22 cellular contexts compared by ENCODE assay signal in the genomic region with DNA sequence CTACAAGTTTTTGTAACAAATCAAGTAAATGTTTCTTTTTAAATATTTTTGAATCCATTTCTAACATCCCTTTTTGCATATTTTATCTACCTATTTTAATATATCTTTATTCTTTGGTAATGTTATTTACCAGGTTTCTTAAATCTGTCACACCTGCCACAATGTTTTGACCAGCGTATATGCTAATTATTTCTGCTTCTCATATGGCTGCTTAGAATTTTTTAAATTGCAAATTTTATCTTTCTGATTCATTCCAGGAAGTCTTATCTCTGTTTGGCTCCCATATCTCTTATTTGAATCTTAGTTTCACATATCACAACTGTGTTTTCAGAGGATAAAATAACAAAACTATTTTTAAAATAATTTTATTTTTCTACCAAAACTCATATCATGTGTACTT.
A peak's percentile ranks its signal among the peaks of the same experiment; 100 is the strongest.
DNase-seq lines count a peak whose midpoint lies in the region; TF ChIP-seq lines count a peak whose summit lies in the region.
"Had no signal": no experiment of that assay in that cellular context is flagged by ENCODE, and none has a peak within 500 bp of the region (broad histone marks: within the 10 kb centered on the region; RNA-seq: fewer than 3 reads in every experiment).

No MANE protein-coding gene starts in this region.

- WGBS in ovary, 3 donors: 89 to 98% (median 96%) methylated on average over 1 of the region's 1 CpG

- H3K27me3 ChIP-seq in KMS-11 (ENCODE audit: insufficient read depth, low read depth) (peaks cover 43% of the 10 kb centered on the region), OCI-LY1 (ENCODE audit: insufficient read depth, low read length) (no peaks in the 10 kb centered on the region), SU-DHL-6 (ENCODE audit: low read length) (no peaks in the 10 kb centered on the region), left ventricle myocardium inferior (ENCODE audit: low read depth) (no peaks in the 10 kb centered on the region), ovary (no peaks in the 10 kb centered on the region), WERI-Rb-1 (ENCODE audit: insufficient read depth, low read depth, severe bottlenecking) (no peaks in the 10 kb centered on the region)
- H3K27me3 ChIP-seq: BE2C; BLaER1 treated with 17β-estradiol and CSF1 and Interleukin-3, amounts not matched to agents 10 nM and 100 nM had no signal

- H3F3A ChIP-seq in OCI-LY1 (ENCODE audit: insufficient read depth, low read length) (no peaks in the 10 kb centered on the region), SU-DHL-6 (ENCODE audit: insufficient read depth) (no peaks in the 10 kb centered on the region)

- H4K20me1 ChIP-seq in KMS-11 (ENCODE audit: insufficient read depth) (no peaks in the 10 kb centered on the region), OCI-LY1 (ENCODE audit: insufficient read depth, low read length) (no peaks in the 10 kb centered on the region), SU-DHL-6 (ENCODE audit: low read depth, low read length) (no peaks in the 10 kb centered on the region)
- H4K20me1 ChIP-seq: BLaER1 treated with 17β-estradiol and CSF1 and Interleukin-3, amounts not matched to agents 10 nM and 100 nM had no signal

- H3K9ac ChIP-seq in KMS-11 (no peak overlapping the region), OCI-LY1 (ENCODE audit: low read length) (no peak overlapping the region), SU-DHL-6 (ENCODE audit: low read length) (no peak overlapping the region)
- H3K9ac ChIP-seq: BLaER1 treated with 17β-estradiol and CSF1 and Interleukin-3, amounts not matched to agents 10 nM and 100 nM; GM23248 had no signal

- H3K79me2 ChIP-seq in KMS-11 (ENCODE audit: insufficient read depth, low read depth) (no peaks in the 10 kb centered on the region), OCI-LY1 (ENCODE audit: insufficient read depth, low read length) (no peaks in the 10 kb centered on the region), SU-DHL-6 (ENCODE audit: insufficient read depth, low read length) (no peaks in the 10 kb centered on the region)

- H3K4me3 ChIP-seq in KMS-11 (IDR thresholded peaks at IDR 0.05; ENCODE audit: insufficient read depth, low read depth, low read length): no peak overlapping the region
- no peak overlapping the region for H3K4me3 ChIP-seq in OCI-LY1 (ENCODE audit: low read depth, low read length, poor library complexity, severe bottlenecking)
- no peak overlapping the region for H3K4me3 ChIP-seq in SU-DHL-6 (ENCODE audit: insufficient read depth, low read length, poor library complexity, severe bottlenecking)
- H3K4me3 ChIP-seq in left ventricle myocardium inferior: no peak overlapping the region
- no peak overlapping the region for H3K4me3 ChIP-seq in ovary
- H3K4me3 ChIP-seq in WERI-Rb-1 (ENCODE audit: low read depth, low read length): no peak overlapping the region
- H3K4me3 ChIP-seq: A549; BLaER1 treated with 17β-estradiol and CSF1 and Interleukin-3, amounts not matched to agents 10 nM and 100 nM; GM12878; GM23248 had no signal

- 0 out of 2 replicates have a peak overlapping the region, but pooled peaks have one; percentile 59 for H3K4me2 ChIP-seq in KMS-11
- H3K4me2 ChIP-seq in OCI-LY1 (ENCODE audit: low read length): no peak overlapping the region
- H3K4me2 ChIP-seq in SU-DHL-6 (ENCODE audit: low read depth, low read length, poor library complexity, severe bottlenecking): peak overlapping the region; percentile 17
- H3K4me2 ChIP-seq: A549; BLaER1 treated with 17β-estradiol and CSF1 and Interleukin-3, amounts not matched to agents 10 nM and 100 nM had no signal

- TF ChIP-seq POLR2A in ovary (IDR thresholded peaks at IDR 0.05): no peak

- H2AFZ ChIP-seq in KMS-11 (ENCODE audit: low read depth) (no peak overlapping the region), OCI-LY1 (ENCODE audit: low read length) (peak overlapping the region; percentile 74; the same call in 1 of the 2 replicates), SU-DHL-6 (ENCODE audit: low read depth, low read length, severe bottlenecking) (peak overlapping the region; percentile 64)
- H2AFZ ChIP-seq: GM23248 had no signal

- H3K36me3 ChIP-seq in KMS-11 (ENCODE audit: insufficient read depth): no peaks in the 10 kb centered on the region; the same call in 1 of the 2 replicates
- no peaks in the 10 kb centered on the region for H3K36me3 ChIP-seq in OCI-LY1 (ENCODE audit: insufficient read depth, low read length)
- no peaks in the 10 kb centered on the region for H3K36me3 ChIP-seq in SU-DHL-6 (ENCODE audit: low read length)
- no peaks in the 10 kb centered on the region for H3K36me3 ChIP-seq in left ventricle myocardium inferior
- no peaks in the 10 kb centered on the region for H3K36me3 ChIP-seq in ovary
- no peaks in the 10 kb centered on the region for H3K36me3 ChIP-seq in WERI-Rb-1
- H3K36me3 ChIP-seq: BE2C; BLaER1 treated with 17β-estradiol and CSF1 and Interleukin-3, amounts not matched to agents 10 nM and 100 nM had no signal

- no peak for TF ChIP-seq EP300 in ovary (IDR thresholded peaks at IDR 0.05)

- H3K9me3 ChIP-seq in OCI-LY1 (ENCODE audit: low read length) (no peaks in the 10 kb centered on the region), SU-DHL-6 (ENCODE audit: insufficient read depth, low read length) (no peaks in the 10 kb centered on the region), left ventricle myocardium inferior (replicated peaks) (no peaks in the 10 kb centered on the region), ovary (no peaks in the 10 kb centered on the region), WERI-Rb-1 (ENCODE audit: severe bottlenecking) (no peaks in the 10 kb centered on the region)
- H3K9me3 ChIP-seq: A549; BE2C; BLaER1 treated with 17β-estradiol and CSF1 and Interleukin-3, amounts not matched to agents 10 nM and 100 nM had no signal

- TF ChIP-seq CTCF in KMS-11 (conservative IDR thresholded peaks at IDR 0.05; ENCODE audit: low read depth, low read length) (no peak), OCI-LY1 (IDR thresholded peaks at IDR 0.05; ENCODE audit: low read length) (no peak), SU-DHL-6 (IDR thresholded peaks at IDR 0.05; ENCODE audit: insufficient read depth, low read length, poor library complexity, severe bottlenecking) (no peak), left ventricle myocardium inferior (IDR thresholded peaks at IDR 0.05; ENCODE audit: borderline replicate concordance) (no peak), ovary (IDR thresholded peaks at IDR 0.05) (no peak), WERI-Rb-1 (IDR thresholded peaks at IDR 0.05; ENCODE audit: low read depth, low read length) (no peak)

- H3K27ac ChIP-seq in KMS-11: no peak overlapping the region
- H3K27ac ChIP-seq in OCI-LY1 (ENCODE audit: low read depth, low read length, poor library complexity, severe bottlenecking): no peak overlapping the region
- no peak overlapping the region for H3K27ac ChIP-seq in SU-DHL-6 (ENCODE audit: low read depth, low read length)
- H3K27ac ChIP-seq in left ventricle myocardium inferior (replicated peaks): no peak overlapping the region
- no peak overlapping the region for H3K27ac ChIP-seq in ovary
- H3K27ac ChIP-seq in WERI-Rb-1: no peak overlapping the region
- H3K27ac ChIP-seq: A549; BLaER1 treated with 17β-estradiol and CSF1 and Interleukin-3, amounts not matched to agents 10 nM and 100 nM; GM23248 had no signal

- H3K4me1 ChIP-seq in KMS-11 (ENCODE audit: low read depth, poor library complexity, severe bottlenecking) (peaks cover 29% of the 10 kb centered on the region), OCI-LY1 (ENCODE audit: insufficient read depth, low read length, severe bottlenecking) (peaks cover 32% of the 10 kb centered on the region), left ventricle myocardium inferior (no peaks in the 10 kb centered on the region), ovary (ENCODE audit: insufficient read depth) (no peaks in the 10 kb centered on the region)
- H3K4me1 ChIP-seq: A549; BE2C; BLaER1 treated with 17β-estradiol and CSF1 and Interleukin-3, amounts not matched to agents 10 nM and 100 nM had no signal

- no peak for DNase-seq in left ventricle myocardium inferior
- no peak for DNase-seq in ovary
- DNase-seq in WERI-Rb-1: no peak
- DNase-seq: 8988T; ACHN; AML-193; BE2C; CD4-positive, alpha-beta T cell; CD8-positive, alpha-beta memory T cell; DMS 273 treated with DMSO at 0.1 percent for 48 hours; DMS79; EL; GDM1; GM23248; H7; HCEC 1CT had no signal

- intact Hi-C loops in left ventricle myocardium inferior (cut with micrococcal nuclease) (no loop called here), ovary (cut with DNase I) (no loop called here)

- no peaks in the 10 kb centered on the region for H3K9me2 ChIP-seq in OCI-LY1 (ENCODE audit: low read depth, low read length)
- H3K9me2 ChIP-seq in SU-DHL-6 (replicated peaks; ENCODE audit: insufficient read depth, low read length): no peaks in the 10 kb centered on the region
